ENCODE assay signal across 14 cellular contexts in genomic region chr1:109383087-109383779, GRCh38. TPM values are rescaled to one million over a fixed set of nuclear protein-coding genes. Genes with fewer than 3 reads are reported as not detected.
DNase-seq lines count a peak whose midpoint lies in the region; ATAC-seq and TF ChIP-seq lines count a peak whose summit lies in the region.
"Had no signal": no experiment of that assay in that cellular context is flagged by ENCODE, and none has a peak within 500 bp of the region (broad histone marks: within the 10 kb centered on the region; RNA-seq: fewer than 3 reads in every experiment).

No MANE protein-coding gene starts in this region.

- in situ Hi-C loops in gastrocnemius medialis (cut with MboI; ENCODE audit: low sequenced_read_pairs in 4 of 4) = no loop called here

- TF ChIP-seq CTCF in Caco-2 (IDR thresholded peaks at IDR 0.05; ENCODE audit: insufficient read depth in 1 of 2, low read depth in 1 of 2, low read length in 1 of 2, severe bottlenecking in 1 of 2, unreplicated experiment in 1 of 2) (no peak), gastrocnemius medialis (IDR thresholded peaks at IDR 0.05 in 4 of 5, conservative IDR thresholded peaks at IDR 0.05 in 1 of 5) (no peak)

- DNase-seq in Caco-2 (peak; percentile 38 to 39), iPS-NIHi11 (ENCODE audit: low spot score) (peak; percentile 41), gastrocnemius medialis (no peak), NCI-H82 (lab: John Stamatoyannopoulos, UW) (no peak)
- no peak for DNase-seq in activated naive CD4-positive, alpha-beta T cell treated with anti-CD3 and anti-CD28 coated beads for 36 hours
- DNase-seq: activated naive CD4-positive, alpha-beta T cell treated with anti-CD3 and anti-CD28 coated beads, Interleukin-2, amount 50 U/mL, for 16 hours; cortex of kidney; naive thymus-derived CD4-positive, alpha-beta T cell; NCI-H187 treated with DMSO at 0.1 percent for 48 hours; NK-92 treated with Interleukin-12 subunit alpha and Interleukin-12 subunit beta, amount 100 ng/mL, for 24 hours had no signal

- no peaks in the 10 kb centered on the region for H3K27me3 Mint-ChIP-seq in Caco-2 (ENCODE audit: insufficient read depth, unreplicated experiment)
- H3K27me3 Mint-ChIP-seq in activated naive CD4-positive, alpha-beta T cell treated with anti-CD3 and anti-CD28 coated beads for 36 hours (ENCODE audit: low read depth) = peaks cover 2% of the 10 kb centered on the region

- no peak overlapping the region for H3K4me3 ChIP-seq in Caco-2 (ENCODE audit: low read depth, low read length)
- H3K4me3 ChIP-seq in gastrocnemius medialis = peak overlapping the region in 2 of 4 donors; percentile 6 to 22
- H3K4me3 ChIP-seq: SJSA1 had no signal

- H3K27ac Mint-ChIP-seq in Caco-2 (ENCODE audit: unreplicated experiment) = peak overlapping the region; percentile 67
- H3K27ac Mint-ChIP-seq in activated naive CD4-positive, alpha-beta T cell treated with anti-CD3 and anti-CD28 coated beads for 36 hours = no peak overlapping the region
- H3K27ac Mint-ChIP-seq: naive thymus-derived CD4-positive, alpha-beta T cell had no signal

- H3K36me3 Mint-ChIP-seq in Caco-2 (ENCODE audit: insufficient read depth, unreplicated experiment) = no peaks in the 10 kb centered on the region
- H3K36me3 Mint-ChIP-seq in activated naive CD4-positive, alpha-beta T cell treated with anti-CD3 and anti-CD28 coated beads for 36 hours (ENCODE audit: low read depth) = no peaks in the 10 kb centered on the region
- H3K36me3 Mint-ChIP-seq: naive thymus-derived CD4-positive, alpha-beta T cell had no signal

- H3K36me3 ChIP-seq in Caco-2 (ENCODE audit: control insufficient read depth, insufficient read depth, low read length) = no peaks in the 10 kb centered on the region
- H3K36me3 ChIP-seq in gastrocnemius medialis = no peaks in the 10 kb centered on the region
- H3K36me3 ChIP-seq: SJSA1 had no signal

- peak overlapping the region; percentile 44 for H3K4me3 Mint-ChIP-seq in Caco-2 (ENCODE audit: unreplicated experiment)
- no peak overlapping the region for H3K4me3 Mint-ChIP-seq in activated naive CD4-positive, alpha-beta T cell treated with anti-CD3 and anti-CD28 coated beads for 36 hours
- H3K4me3 Mint-ChIP-seq: naive thymus-derived CD4-positive, alpha-beta T cell had no signal

- intact Hi-C loops in Caco-2 (cut with micrococcal nuclease; ENCODE audit: unreplicated experiment) (no loop called here), gastrocnemius medialis (cut with DNase I; ENCODE audit: low total_unique reads) (no loop called here)
- intact Hi-C loops in activated naive CD4-positive, alpha-beta T cell treated with anti-CD3 and anti-CD28 coated beads for 36 hours (cut with micrococcal nuclease) = no loop called here

- H3K4me1 ChIP-seq in Caco-2 (peaks cover 13% of the 10 kb centered on the region), gastrocnemius medialis (peaks cover 87 to 90% of the 10 kb centered on the region in 2 donors)
- H3K4me1 ChIP-seq: SJSA1 had no signal

- no peaks in the 10 kb centered on the region for H3K9me3 Mint-ChIP-seq in Caco-2 (ENCODE audit: unreplicated experiment)
- H3K9me3 Mint-ChIP-seq in activated naive CD4-positive, alpha-beta T cell treated with anti-CD3 and anti-CD28 coated beads for 36 hours = no peaks in the 10 kb centered on the region
- H3K9me3 Mint-ChIP-seq: naive thymus-derived CD4-positive, alpha-beta T cell had no signal

- POLR2A ChIA-PET in Caco-2 (lab: Charles Lee) = interaction anchor here (0.9 to 1.1 kb wide), 2 partner anchors 12 to 42 kb away, joined by 3 to 4 read pairs; no protein-coding TSS in a partner anchor

- no peaks in the 10 kb centered on the region for H3K9me3 ChIP-seq in Caco-2
- no peaks in the 10 kb centered on the region for H3K9me3 ChIP-seq in gastrocnemius medialis
- H3K9me3 ChIP-seq: SJSA1 had no signal

- CTCF ChIA-PET in Caco-2 (lab: Charles Lee) = interaction anchor here (1.3 kb wide), 1 partner anchor 32 kb away, joined by 6 read pairs; no protein-coding TSS in a partner anchor
- CTCF ChIA-PET in activated naive CD4-positive, alpha-beta T cell treated with anti-CD3 and anti-CD28 coated beads for 36 hours (lab: Charles Lee) = no interaction called here

- H3K27ac ChIP-seq in angular gyrus (ENCODE audit: low read depth, low read length) (peak overlapping the region; percentile 72), gastrocnemius medialis (peak overlapping the region; percentile 83 to 97 (median 90))
- H3K27ac ChIP-seq: SJSA1 had no signal

- no peak for TF ChIP-seq POLR2A in gastrocnemius medialis (IDR thresholded peaks at IDR 0.05)

- no TSS peak for BruUV-seq in Caco-2 (replicated peaks; lab: Mats Ljungman, UMichigan)

- H3K27me3 ChIP-seq in Caco-2 (replicated peaks; ENCODE audit: control insufficient read depth, insufficient read depth, low read length) = no peaks in the 10 kb centered on the region
- no peaks in the 10 kb centered on the region for H3K27me3 ChIP-seq in gastrocnemius medialis
- H3K27me3 ChIP-seq: SJSA1 had no signal

- ATAC-seq in gastrocnemius medialis = no peak
- no peak for ATAC-seq in HG03097 (IDR thresholded peaks at IDR 0.05; ENCODE audit: low FRiP score, unreplicated experiment)
- ATAC-seq in HG03565 (IDR thresholded peaks at IDR 0.05; ENCODE audit: unreplicated experiment) = no peak
- ATAC-seq: naive thymus-derived CD4-positive, alpha-beta T cell had no signal

- H3K4me1 Mint-ChIP-seq in Caco-2 (ENCODE audit: low read depth, unreplicated experiment) = peaks cover 14% of the 10 kb centered on the region
- H3K4me1 Mint-ChIP-seq in activated naive CD4-positive, alpha-beta T cell treated with anti-CD3 and anti-CD28 coated beads for 36 hours (ENCODE audit: low read depth) = no peaks in the 10 kb centered on the region

RNA-seq across cellular contexts. Expression of gene SORT1, which starts 14.5 kb away (rescaled TPM):
- total RNA-seq in Caco-2 (2022) = 65.2 and 67.1 TPM in 2 replicates
- 100 to 1,000 TPM in 3 of 4 donors, 10 to 100 TPM in 1; 93.7 to 226 (median 190) TPM for total RNA-seq in gastrocnemius medialis
- under 1 TPM; 0.32 to 0.33 TPM for total RNA-seq in activated naive CD4-positive, alpha-beta T cell treated with anti-CD3 and anti-CD28 coated beads for 36 hours

RNA-seq across cellular contexts. Expression of gene PSMA5, which starts 43.0 kb away (rescaled TPM):
- 82.7 and 97.8 TPM in 2 replicates for total RNA-seq in Caco-2 (2022)
- 10 to 100 TPM; 63.5 to 82.5 (median 78.2) TPM for total RNA-seq in gastrocnemius medialis
- total RNA-seq in activated naive CD4-positive, alpha-beta T cell treated with anti-CD3 and anti-CD28 coated beads for 36 hours = 100 to 1,000 TPM; 181 to 202 TPM

Comparison
In these comparisons a context has a peak if more than half of its experiments do, and no peak if none do; other contexts are left out.
1. DNase-seq: peak in Caco-2 (2 of 2) and iPS-NIHi11 (single experiment); none in gastrocnemius medialis (0 of 2), NCI-H82 (single experiment) and activated naive CD4-positive, alpha-beta T cell treated with anti-CD3 and anti-CD28 coated beads for 36 hours (single experiment).
2. RNA of gene SORT1, which starts 14.5 kb away (total RNA-seq): 93.7 to 226 TPM in gastrocnemius medialis and 65.2 to 67.1 TPM in Caco-2; 0.32 to 0.33 TPM in activated naive CD4-positive, alpha-beta T cell treated with anti-CD3 and anti-CD28 coated beads for 36 hours; every median in the first group is over 10 times any median in the second.